9 cellular contexts compared by ENCODE assay signal in the genomic region with DNA sequence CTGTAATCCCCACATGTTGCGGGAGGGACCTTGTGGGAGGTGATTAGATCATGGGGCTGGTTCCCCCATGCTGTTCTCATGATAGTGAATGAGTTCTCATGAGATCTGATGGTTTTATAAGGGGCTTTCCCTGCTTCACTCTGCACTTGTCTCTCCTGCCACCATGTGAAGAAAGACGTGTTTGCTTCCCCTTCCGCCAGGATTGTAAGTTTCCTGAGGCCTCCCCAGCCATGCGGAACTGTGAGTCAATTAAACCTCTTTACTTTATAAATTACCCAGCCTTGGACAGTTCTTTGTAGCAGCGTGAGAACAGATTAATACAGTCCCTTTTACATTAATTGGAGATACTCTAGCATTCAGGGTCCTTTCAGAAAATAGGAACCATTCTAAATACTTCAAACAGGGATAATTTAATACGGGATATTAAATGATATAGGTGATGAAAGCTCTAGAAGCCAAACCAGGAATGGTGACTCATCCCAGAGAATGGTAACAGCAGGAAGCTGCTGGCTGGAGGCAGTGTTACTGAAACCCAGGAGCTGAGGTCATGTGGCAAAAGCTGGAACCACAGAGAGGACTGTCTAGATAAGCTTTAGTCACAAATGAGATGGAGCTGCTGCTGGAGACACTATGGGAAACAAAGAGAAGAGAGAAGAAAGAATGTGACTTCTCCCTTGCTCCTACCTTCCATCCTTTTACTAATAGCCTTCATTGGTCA. TPM values are rescaled to one million over a fixed set of nuclear protein-coding genes. Genes with fewer than 3 reads are reported as not detected.
DNase-seq lines count a peak whose midpoint lies in the region; ATAC-seq, FAIRE-seq and TF ChIP-seq lines count a peak whose summit lies in the region.
"Had no signal": no experiment of that assay in that cellular context is flagged by ENCODE, and none has a peak within 500 bp of the region (broad histone marks: within the 10 kb centered on the region; RNA-seq: fewer than 3 reads in every experiment).

No MANE protein-coding gene starts in this region.

- TF ChIP-seq POLR2A in H54 (IDR thresholded peaks at IDR 0.05; ENCODE audit: low read depth, low read length): no peak
- no peak for TF ChIP-seq POLR2A in esophagus squamous epithelium (IDR thresholded peaks at IDR 0.05)

- no peaks in the 10 kb centered on the region for H3K4me1 ChIP-seq in esophagus squamous epithelium

- no peaks in the 10 kb centered on the region for H3K9me3 ChIP-seq in esophagus squamous epithelium

- H3K27me3 ChIP-seq in esophagus squamous epithelium: no peaks in the 10 kb centered on the region

- H3K4me3 ChIP-seq in retinal pigment epithelial cell (ENCODE audit: low read length) (no peak overlapping the region), esophagus squamous epithelium (no peak overlapping the region)

- ATAC-seq in GM21737 (IDR thresholded peaks at IDR 0.05; ENCODE audit: unreplicated experiment): no peak

- H3K27ac ChIP-seq in esophagus squamous epithelium: no peak overlapping the region

- H3K36me3 ChIP-seq in esophagus squamous epithelium: no peaks in the 10 kb centered on the region

- TF ChIP-seq CTCF in retinal pigment epithelial cell (conservative IDR thresholded peaks at IDR 0.05; ENCODE audit: low read depth, low read length): no peak
- TF ChIP-seq CTCF in esophagus squamous epithelium (IDR thresholded peaks at IDR 0.05): no peak

- peak; percentile 95 for FAIRE-seq in H54 (lab: Jason Lieb, UNC)
- FAIRE-seq: endometrium had no signal

- 74 to 88% methylated on average over 6 of the region's 6 CpGs for WGBS in esophagus squamous epithelium, 2 donors

- intact Hi-C loops in esophagus squamous epithelium (cut with DNase I): no loop called here

- DNase-seq in H54 (ENCODE audit: insufficient read length, low spot score): peak; percentile 5
- peak; percentile 61 for DNase-seq in RKO (ENCODE audit: low spot score)
- peak; percentile 77 for DNase-seq in fibroblast of gingiva (ENCODE audit: low read depth)
- peak; percentile 45 for DNase-seq in retinal pigment epithelial cell (ENCODE audit: low read depth)
- DNase-seq in NCI-H748 (lab: John Stamatoyannopoulos, UW; ENCODE audit: unreplicated experiment): no peak
- DNase-seq in NCI-H2196 (lab: John Stamatoyannopoulos, UW; ENCODE audit: unreplicated experiment): no peak
- no peak for DNase-seq in esophagus squamous epithelium (lab: John Stamatoyannopoulos, UW)

RNA-seq across cellular contexts. Expression of gene GSTCD, which starts 57.3 kb away (rescaled TPM):
- 10 to 100 TPM in 2 of 4 donors, 1 to 10 TPM in 2; 9.6 to 19.5 (median 10.6) TPM for total RNA-seq in esophagus squamous epithelium

RNA-seq across cellular contexts. Expression of gene INTS12, which starts 57.4 kb away (rescaled TPM):
- total RNA-seq in esophagus squamous epithelium: 10 to 100 TPM; 11.6 to 24.0 (median 15.9) TPM

Comparison
In these comparisons a context has a peak if more than half of its experiments do, and no peak if none do; other contexts are left out.
1. DNase-seq: peak in H54 (single experiment), RKO (single experiment), fibroblast of gingiva (single experiment) and retinal pigment epithelial cell (single experiment); none in NCI-H748 (single experiment), NCI-H2196 (single experiment) and esophagus squamous epithelium (single experiment).